16 cellular contexts compared by ENCODE assay signal in genomic region chr18:48963555-48964480, GRCh38. TPM values are rescaled to one million over a fixed set of nuclear protein-coding genes. Genes with fewer than 3 reads are reported as not detected.
DNase-seq lines count a peak whose midpoint lies in the region; ATAC-seq, FAIRE-seq and TF ChIP-seq lines count a peak whose summit lies in the region.
"Had no signal": no experiment of that assay in that cellular context is flagged by ENCODE, and none has a peak within 500 bp of the region (broad histone marks: within the 10 kb centered on the region; RNA-seq: fewer than 3 reads in every experiment).

No MANE protein-coding gene starts in this region.

- H3K36me3 ChIP-seq in IMR-90 (ENCODE audit: control insufficient read depth, insufficient read depth, low read length), result no peaks in the 10 kb centered on the region
- no peaks in the 10 kb centered on the region for H3K36me3 ChIP-seq in K562 (ENCODE audit: control insufficient read depth, insufficient read depth, low read length)
- H3K36me3 ChIP-seq in mesodermal cell (ENCODE audit: control insufficient read depth, insufficient read depth, low read length), result no peaks in the 10 kb centered on the region

- no peak for TF ChIP-seq EP300 in K562 (IDR thresholded peaks at IDR 0.05; ENCODE audit: low read length)

- no peaks in the 10 kb centered on the region for H3K9me3 Mint-ChIP-seq in stimulated activated naive CD8-positive, alpha-beta T cell treated with anti-CD3 and anti-CD28 coated beads, Interleukin-15, amount 100 ng/mL, for 72 hours
- H3K9me3 Mint-ChIP-seq: activated T-helper 2 cell treated with anti-CD3 and anti-CD28 coated beads, Interferon-gamma antibody, Interleukin-2, Interleukin-4, amounts not matched to agents 10 μg/mL and 5 μg/mL and 100 μg/mL, durations not matched to agents 14 hours and 24 hours and 36 hours had no signal

- peak; percentile 41 for ATAC-seq in IMR-90 (ENCODE audit: low read depth)
- peak; percentile 50 for ATAC-seq in K562
- ATAC-seq in stimulated activated naive CD8-positive, alpha-beta T cell treated with anti-CD3 and anti-CD28 coated beads, Interleukin-15, amount 100 ng/mL, for 72 hours, result peak; percentile 54
- ATAC-seq: PC-3 had no signal

- peak overlapping the region; percentile 51; the same call in 1 of the 2 replicates for H4K5ac ChIP-seq in IMR-90 (ENCODE audit: low read depth, low read length)

- H3K27ac Mint-ChIP-seq in stimulated activated naive CD8-positive, alpha-beta T cell treated with anti-CD3 and anti-CD28 coated beads, Interleukin-15, amount 100 ng/mL, for 72 hours, result no peak overlapping the region
- H3K27ac Mint-ChIP-seq: activated T-helper 2 cell treated with anti-CD3 and anti-CD28 coated beads, Interferon-gamma antibody, Interleukin-2, Interleukin-4, amounts not matched to agents 10 μg/mL and 5 μg/mL and 100 μg/mL, durations not matched to agents 14 hours and 24 hours and 36 hours had no signal

- H3K27me3 Mint-ChIP-seq in stimulated activated naive CD8-positive, alpha-beta T cell treated with anti-CD3 and anti-CD28 coated beads, Interleukin-15, amount 100 ng/mL, for 72 hours, result peaks cover 17% of the 10 kb centered on the region

- WGBS in IMR-90 (ENCODE audit: extremely low coverage in 2 of 2, insufficient read length in 1 of 2), 2 experiments, result 63% methylated on average over 6 of the region's 11 CpGs; no CpG with 5 or more reads in 1 of the 2 experiments
- WGBS in K562 (ENCODE audit: insufficient coverage, low coverage, missing lambda C conversion rate), result 29% methylated on average over 11 of the region's 11 CpGs
- WGBS in mesodermal cell (ENCODE audit: insufficient coverage in 2 of 2), 2 experiments, result 78 to 88% methylated on average over 4 to 6 of the region's 11 CpGs

- H4K20me1 ChIP-seq in IMR-90 (ENCODE audit: insufficient read depth, low read length) (no peaks in the 10 kb centered on the region), K562 (replicated peaks; ENCODE audit: control insufficient read depth, insufficient read depth, low read length) (no peaks in the 10 kb centered on the region)

- H3K4me2 ChIP-seq in IMR-90 (ENCODE audit: low read depth, low read length) (no peak overlapping the region), K562 (ENCODE audit: insufficient read depth, low read length) (no peak overlapping the region)

- CTCF ChIA-PET in IMR-90 (lab: Yijun Ruan, JAX) (no interaction called here), K562 (lab: Yijun Ruan, JAX; ENCODE audit: low intra/inter-chr PET ratio) (no interaction called here)

- H3K23ac ChIP-seq in IMR-90 (ENCODE audit: low read depth, low read length), result no peak overlapping the region

- no peaks in the 10 kb centered on the region for H3K79me1 ChIP-seq in IMR-90 (ENCODE audit: low read depth in 1 of 2, low read length in 2 of 2)

- H3K79me2 ChIP-seq in K562 (ENCODE audit: control insufficient read depth, insufficient read depth, low read length), result no peaks in the 10 kb centered on the region

- H3K27me3 ChIP-seq in IMR-90 (ENCODE audit: control insufficient read depth, insufficient read depth, low read length) (peaks cover 9% of the 10 kb centered on the region), K562 (ENCODE audit: control insufficient read depth in 2 of 2, insufficient read depth in 2 of 2, low read length in 2 of 2) (peaks cover 0 to 2% of the 10 kb centered on the region in 2 experiments; a peak in 1 of 5 replicates)

- H3K4me3 Mint-ChIP-seq in stimulated activated naive CD8-positive, alpha-beta T cell treated with anti-CD3 and anti-CD28 coated beads, Interleukin-15, amount 100 ng/mL, for 72 hours, result no peak overlapping the region

- H3K9me1 ChIP-seq in IMR-90 (ENCODE audit: insufficient read depth, low read length) (peaks cover 4% of the 10 kb centered on the region; the same call in 1 of the 2 replicates), K562 (ENCODE audit: control insufficient read depth, insufficient read depth, low read length) (no peaks in the 10 kb centered on the region)

- H2AFZ ChIP-seq in IMR-90 (replicated peaks; ENCODE audit: low read length, poor library complexity), result peak overlapping the region; percentile 9
- no peak overlapping the region for H2AFZ ChIP-seq in K562 (ENCODE audit: low read depth, low read length)

- H3K4me1 Mint-ChIP-seq in stimulated activated naive CD8-positive, alpha-beta T cell treated with anti-CD3 and anti-CD28 coated beads, Interleukin-15, amount 100 ng/mL, for 72 hours, result peaks cover 17% of the 10 kb centered on the region

- intact Hi-C loops in IMR-90 (cut with micrococcal nuclease) (no loop called here), K562 (cut with micrococcal nuclease) (no loop called here)

- H3K4ac ChIP-seq in IMR-90 (ENCODE audit: low read depth, low read length), result peak overlapping the region; percentile 10; the same call in 1 of the 2 replicates

- peak overlapping the region; percentile 65; the same call in 1 of the 2 replicates for H3K27ac ChIP-seq in IMR-90 (ENCODE audit: insufficient read depth, low read length)
- H3K27ac ChIP-seq in K562 (ENCODE audit: extremely low read depth, low read depth, low read length), result no peak overlapping the region
- H3K27ac ChIP-seq in mesodermal cell (ENCODE audit: low read depth, low read length, severe bottlenecking), result peak overlapping the region; percentile 2
- H3K27ac ChIP-seq: C4-2B had no signal

- dilution Hi-C loops in IMR-90 (cut with HindIII; ENCODE audit: low sequenced_read_pairs, unreplicated experiment), result no loop called here

- no peak overlapping the region for H2BK5ac ChIP-seq in IMR-90 (ENCODE audit: low read depth, low read length, poor library complexity, severe bottlenecking)

- peak overlapping the region; percentile 8; the same call in 1 of the 3 replicates for H2BK15ac ChIP-seq in IMR-90 (ENCODE audit: low read depth, low read length)

- no peak overlapping the region for H3K56ac ChIP-seq in IMR-90 (ENCODE audit: extremely low read depth, insufficient read depth, low read length)

- H2BK120ac ChIP-seq in IMR-90 (ENCODE audit: low read depth, low read length), result peak overlapping the region; percentile 11; the same call in 1 of the 2 replicates

- H3K18ac ChIP-seq in IMR-90 (ENCODE audit: low read depth, low read length), result peak overlapping the region; percentile 85; the same call in 1 of the 2 replicates

- no peak overlapping the region; the same call in 1 of the 2 replicates for H4K91ac ChIP-seq in IMR-90 (ENCODE audit: insufficient read depth, low read depth, low read length)

- BruUV-seq in IMR-90 (replicated peaks; lab: Mats Ljungman, UMichigan), result no TSS peak
- BruUV-seq in K562 (replicated peaks; lab: Mats Ljungman, UMichigan), result no TSS peak

- H3K9me3 ChIP-seq in IMR-90 (ENCODE audit: control insufficient read depth, insufficient read depth, low read length) (no peaks in the 10 kb centered on the region), K562 (replicated peaks; ENCODE audit: control insufficient read depth, insufficient read depth, low read depth, low read length) (no peaks in the 10 kb centered on the region), mesodermal cell (ENCODE audit: control insufficient read depth, low read length) (no peaks in the 10 kb centered on the region)

- H2BK20ac ChIP-seq in IMR-90 (ENCODE audit: low read depth, low read length), result no peak overlapping the region

- POLR2A ChIA-PET in IMR-90 (lab: Charles Lee; ENCODE audit: unreplicated experiment), result interaction anchor here (0.6 kb wide), 1 partner anchor 523 kb away, joined by 3 read pairs; the partner anchor contains the start of gene C18orf32
- POLR2A ChIA-PET in K562 (lab: Yijun Ruan, JAX), result interaction anchor here (1.0 kb wide), 1 partner anchor 11 kb away, joined by 4 read pairs; no protein-coding TSS in a partner anchor

- TF ChIP-seq CTCF in IMR-90 (conservative IDR thresholded peaks at IDR 0.05; ENCODE audit: low read depth, low read length) (no peak), K562 (IDR thresholded peaks at IDR 0.05 in 2 of 3, conservative IDR thresholded peaks at IDR 0.05 in 1 of 3; ENCODE audit: insufficient read depth in 2 of 3, low read depth in 1 of 3, low read length in 3 of 3) (no peak)

- in situ Hi-C loops in IMR-90 (cut with MboI; ENCODE audit: low sequenced_read_pairs) (no loop called here), K562 (cut with MboI) (no loop called here)

- no peak for FAIRE-seq in K562 (lab: Jason Lieb, UNC)
- FAIRE-seq: urothelium cell line had no signal

- H4K8ac ChIP-seq in IMR-90 (ENCODE audit: low read depth in 2 of 2, low read length in 2 of 2), result peak overlapping the region in 1 of 2 experiments; percentile 35; a peak in 1 of 4 replicates

- no peak overlapping the region for H2AK9ac ChIP-seq in IMR-90 (replicated peaks; ENCODE audit: low read depth, low read length, poor library complexity)

- H2AK5ac ChIP-seq in IMR-90 (ENCODE audit: low read depth, low read length), result peak overlapping the region; percentile 29

- DNase-seq in IMR-90 (no peak), K562 (ENCODE audit: extremely low read depth in 1 of 4, low spot score in 3 of 4) (no peak), DMS 273 (lab: John Stamatoyannopoulos, UW; ENCODE audit: unreplicated experiment) (no peak), SIG-M5 treated with dmso at 0.1 percent for 504 hours (lab: John Stamatoyannopoulos, UW; ENCODE audit: unreplicated experiment) (no peak), NCI-H69 (lab: John Stamatoyannopoulos, UW) (no peak)
- no peak for DNase-seq in stimulated activated naive CD8-positive, alpha-beta T cell treated with anti-CD3 and anti-CD28 coated beads, Interleukin-15, amount 100 ng/mL, for 72 hours
- DNase-seq: activated CD8-positive, alpha-beta memory T cell treated with anti-CD3 and anti-CD28 coated beads for 24 hours; cortex of kidney; KBM-7; NCI-H1105 treated with DMSO at 0.1 percent for 48 hours; NCI-H446 treated with DMSO at 0.1 percent for 48 hours; PC-3 had no signal

- TF ChIP-seq POLR2A in IMR-90 (IDR thresholded peaks at IDR 0.05; ENCODE audit: low read depth, low read length), result no peak
- no peak for TF ChIP-seq POLR2A in K562 (conservative IDR thresholded peaks at IDR 0.05)

- no peak for TF ChIP-seq RAD21 in IMR-90 (IDR thresholded peaks at IDR 0.05; ENCODE audit: low read length)
- TF ChIP-seq RAD21 in K562 (CRISPR knock-in tag; conservative IDR thresholded peaks at IDR 0.05 in 1 of 2, IDR thresholded peaks at IDR 0.05 in 1 of 2), result no peak

- no peak overlapping the region; the same call in 1 of the 2 replicates for H3K9ac ChIP-seq in IMR-90 (ENCODE audit: low read depth, low read length)
- H3K9ac ChIP-seq in K562 (ENCODE audit: insufficient read depth in 1 of 2, low read depth in 2 of 2, low read length in 2 of 2), result no peak overlapping the region

- H3K4me3 ChIP-seq in IMR-90 (ENCODE audit: insufficient read depth, low read depth, low read length), result no peak overlapping the region
- H3K4me3 ChIP-seq in K562, result no peak overlapping the region
- H3K4me3 ChIP-seq in mesodermal cell (ENCODE audit: extremely low read depth, insufficient read depth, low read length, poor library complexity, severe bottlenecking), result no peak overlapping the region

- H3K14ac ChIP-seq in IMR-90 (replicated peaks; ENCODE audit: low read depth, low read length), result no peak overlapping the region

- H3K4me1 ChIP-seq in IMR-90 (ENCODE audit: control insufficient read depth, insufficient read depth, low read length), result peaks cover 19% of the 10 kb centered on the region
- H3K4me1 ChIP-seq in K562 (replicated peaks in 1 of 2; ENCODE audit: control insufficient read depth in 2 of 2, insufficient read depth in 2 of 2, low read length in 2 of 2), result peaks cover 18 to 24% of the 10 kb centered on the region in 2 experiments; a peak in 4 of 5 replicates
- H3K4me1 ChIP-seq in mesodermal cell (ENCODE audit: control insufficient read depth, insufficient read depth, low read length, poor library complexity, severe bottlenecking), result peaks cover 51% of the 10 kb centered on the region

RNA-seq across cellular contexts. Expression of gene SMAD7, which starts 13.1 kb away (rescaled TPM):
- 13.3 and 15.8 TPM in 2 replicates for total RNA-seq in IMR-90 (2012; rRNA removed)
- 17.6 and 17.9 TPM in 2 replicates for polyA plus RNA-seq in IMR-90 (2012; rRNA removed)
- 8.3 and 14.6 TPM in 2 replicates for polyA plus RNA-seq in IMR-90 (2012; cell fraction: cytosol; rRNA removed)
- 22.6 and 22.9 TPM in 2 replicates for polyA plus RNA-seq in IMR-90 (2012; cell fraction: nucleus; rRNA removed; ENCODE audit: low replicate concordance)
- 2.6 and 6.2 TPM in 2 replicates for total RNA-seq in K562 (2011; cell fraction: chromatin; rRNA removed; ENCODE audit: low replicate concordance)
- 3.9 and 7.0 TPM in 2 replicates for total RNA-seq in K562 (2011; cell fraction: nucleolus; rRNA removed)
- 3.3 and 4.1 TPM in 2 replicates for total RNA-seq in K562 (2011; cell fraction: nucleoplasm; rRNA removed)
- 2.9 and 3.0 TPM in 2 replicates for total RNA-seq in K562 (2014; rRNA removed)
- 1.1 and 1.3 TPM in 2 replicates for total RNA-seq in K562 (2014; rRNA removed; fragmentation: Illumina TruSeq; extraction: Trizol)
- total RNA-seq in K562 (2015; rRNA removed; fragmentation: Illumina TruSeq; extraction: Trizol), result 0.90 and 0.94 TPM in 2 replicates
- total RNA-seq in K562 (2021), result 2.1 and 2.5 TPM in 2 replicates
- 1.8 TPM in 2 replicates for polyA plus RNA-seq in K562 (2011; rRNA removed)
- polyA plus RNA-seq in K562 (2011; cell fraction: cytosol; rRNA removed), result 3.3 and 3.7 TPM in 2 replicates
- polyA plus RNA-seq in K562 (2011; cell fraction: nucleus; rRNA removed), result 4.6 and 5.7 TPM in 2 replicates
- polyA plus RNA-seq in K562 (2012), result 1.7 and 4.1 TPM in 2 replicates
- 1.4 and 1.6 TPM in 2 replicates for polyA plus RNA-seq in K562 (2014; fragmentation: Illumina TruSeq; extraction: Trizol)
- polyA plus RNA-seq in K562 (2014; fragmentation: Nextera tagmentation; extraction: Ambion mirVana), result under 1 TPM; 0.13 to 0.23 TPM
- polyA plus RNA-seq in K562 (2014; rRNA removed), result 1.8 and 2.9 TPM in 2 replicates
- polyA minus RNA-seq in K562 (2011; rRNA and poly(A)+ RNA removed), result 3.4 and 3.7 TPM in 2 replicates
- 2.0 and 4.6 TPM in 2 replicates for polyA minus RNA-seq in K562 (2011; cell fraction: cytosol; rRNA and poly(A)+ RNA removed)
- 3.8 and 4.7 TPM in 2 replicates for polyA minus RNA-seq in K562 (2011; cell fraction: nucleus; rRNA and poly(A)+ RNA removed)
- polyA plus RNA-seq in mesodermal cell (2013, experiment 1 of 2), result 45.1 TPM
- 42.8 TPM for polyA plus RNA-seq in mesodermal cell (2013, experiment 2 of 2)
